In genomic region chr3:127903596-127903995, GRCh38 we compare ENCODE assay signal across 21 cellular contexts. TPM values are rescaled to one million over a fixed set of nuclear protein-coding genes. Genes with fewer than 3 reads are reported as not detected.
"Had no signal": no experiment of that assay in that cellular context is flagged by ENCODE, and none has a peak within 500 bp of the region (broad histone marks: within the 10 kb centered on the region; RNA-seq: fewer than 3 reads in every experiment).

No MANE protein-coding gene starts in this region.

- H3K36me3 ChIP-seq: heart left ventricle, neutrophil had no signal

- H3K27me3 ChIP-seq: heart left ventricle had no signal

- DNase-seq: dermis blood vessel endothelial cell; foreskin melanocyte; heart left ventricle; hypothalamus; kidney glomerular epithelial cell; mammary epithelial cell; naive thymus-derived CD4-positive, alpha-beta T cell; nephron progenitor cell; posterior cingulate gyrus; stimulated activated naive CD4-positive, alpha-beta T cell treated with Interleukin-2 at 50 U/mL for 16 hours; trophoblast cell had no signal

- ATAC-seq: heart left ventricle; left lobe of liver; naive thymus-derived CD4-positive, alpha-beta T cell; sciatic nerve had no signal

- H3K4me3 ChIP-seq: heart left ventricle had no signal

- H3K9me3 Mint-ChIP-seq: nephron progenitor cell had no signal

- H3K27ac Mint-ChIP-seq: naive thymus-derived CD4-positive, alpha-beta T cell; nephron progenitor cell had no signal

- H3K9me3 ChIP-seq: heart left ventricle had no signal

- FAIRE-seq: colon, endothelial cell of umbilical vein, islet of Langerhans had no signal

- H3K4me3 Mint-ChIP-seq: naive thymus-derived CD4-positive, alpha-beta T cell; nephron progenitor cell had no signal

- H3K27ac ChIP-seq: heart left ventricle, neutrophil had no signal

RNA-seq across cellular contexts. Expression of gene KBTBD12, which starts 11.4 kb away (rescaled TPM):
- total RNA-seq: dermis blood vessel endothelial cell; endothelial cell of umbilical vein; glomerular endothelial cell; mammary epithelial cell; mononuclear cell; naive thymus-derived CD4-positive, alpha-beta T cell; osteoblast; pulmonary artery endothelial cell had no signal
- polyA plus RNA-seq: endothelial cell of umbilical vein; mammary epithelial cell; naive thymus-derived CD4-positive, alpha-beta T cell had no signal
